20 cellular contexts compared by ENCODE assay signal in genomic region chr16:930076-930475, GRCh38. TPM values are rescaled to one million over a fixed set of nuclear protein-coding genes. Genes with fewer than 3 reads are reported as not detected.
"Had no signal": no experiment of that assay in that cellular context is flagged by ENCODE, and none has a peak within 500 bp of the region (broad histone marks: within the 10 kb centered on the region; RNA-seq: fewer than 3 reads in every experiment).

No MANE protein-coding gene starts in this region.

- H3K27ac ChIP-seq: RWPE1 had no signal

- H3K9ac ChIP-seq: SK-N-SH had no signal

- H3K9me3 ChIP-seq: SK-N-SH had no signal

- DNase-seq: KBM-7, MV-4-11, NCI-H1048, NCI-H1105, NCI-H1417, NCI-H1436 treated with DMSO at 0.1 percent for 48 hours, NCI-H1694, NCI-H187 treated with DMSO at 0.1 percent for 48 hours, NCI-H2029 treated with DMSO at 0.1 percent for 48 hours, NCI-H2107, NCI-H2227 treated with DMSO at 0.1 percent for 48 hours, NCI-H524, NCI-H526 treated with DMSO at 0.1 percent for 48 hours, NCI-H774, PC-3, SHP77, SK-N-SH had no signal

- ATAC-seq: Panc1, PC-3 had no signal

RNA-seq across cellular contexts. Expression of gene SOX8, which starts 51.5 kb away (rescaled TPM):
- total RNA-seq: MCF 10A had no signal
